25 cellular contexts compared by ENCODE assay signal in the genomic region with DNA sequence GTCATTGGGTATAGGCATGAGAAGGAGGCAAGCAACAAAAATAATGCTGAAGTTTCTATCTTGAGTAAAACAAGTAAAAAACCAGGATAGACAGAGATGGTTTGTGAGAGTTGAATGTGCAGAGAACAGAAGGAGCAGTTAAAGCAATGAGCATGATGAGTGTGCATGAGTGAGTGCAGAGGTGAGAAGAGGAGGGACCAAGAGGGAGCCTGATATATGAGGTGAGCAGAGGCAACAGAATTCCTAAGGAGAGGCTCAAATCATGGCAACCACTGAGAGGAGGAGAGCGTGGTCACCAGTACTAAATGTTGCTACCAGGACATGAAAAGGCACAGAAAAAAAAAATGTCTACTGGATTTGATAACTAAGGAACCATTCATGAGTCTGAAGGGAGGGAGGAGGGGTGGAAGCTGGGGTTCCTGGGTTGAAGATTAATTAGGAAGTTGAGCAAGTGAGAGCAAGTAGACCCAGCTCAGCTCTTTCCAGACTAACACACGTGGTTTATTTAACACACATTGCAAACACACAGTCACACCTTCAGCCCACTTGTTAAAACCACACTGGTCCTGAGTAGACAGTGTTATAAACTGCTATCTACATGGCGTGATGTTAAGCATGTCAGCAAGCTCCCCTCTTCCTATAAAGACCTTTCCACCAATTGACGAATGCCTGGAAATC.
DNase-seq lines count a peak whose midpoint lies in the region; ATAC-seq, FAIRE-seq and TF ChIP-seq lines count a peak whose summit lies in the region.
"Had no signal": no experiment of that assay in that cellular context is flagged by ENCODE, and none has a peak within 500 bp of the region (broad histone marks: within the 10 kb centered on the region; RNA-seq: fewer than 3 reads in every experiment).

No MANE protein-coding gene starts in this region.

- no peaks in the 10 kb centered on the region for H3K27me3 Mint-ChIP-seq in HFFc6 (ENCODE audit: insufficient read depth)
- H3K27me3 Mint-ChIP-seq: activated CD8-positive, alpha-beta memory T cell treated with anti-CD3 and anti-CD28 coated beads, Interleukin-2, amount 10 ng/mL, durations not matched to agents 7 days and 5 days; dendritic cell treated with granulocyte-macrophage colony-stimulating factor and Interleukin-4, amounts not matched to agents 40 ng/mL and 50 ng/mL, for 4 days had no signal

- no peak overlapping the region for H3K4me2 ChIP-seq in Karpas-422 (ENCODE audit: low read depth, low read length, poor library complexity, severe bottlenecking)

- no peak for FAIRE-seq in urothelium cell line (lab: Jason Lieb, UNC)
- FAIRE-seq: endothelial cell of umbilical vein had no signal

- H3K9me3 ChIP-seq in Karpas-422 (ENCODE audit: low read length) = no peaks in the 10 kb centered on the region
- H3K9me3 ChIP-seq: thyroid gland had no signal

- DNase-seq in HFFc6 (no peak), foreskin keratinocyte (peak in 1 of 2 donors; percentile 26), renal cortical epithelial cell (ENCODE audit: low read depth) (peak; percentile 83), Karpas-422 (no peak), caudate nucleus (lab: John Stamatoyannopoulos, UW) (no peak), urothelium cell line (ENCODE audit: low spot score) (no peak)
- DNase-seq: activated CD4-positive, alpha-beta T cell treated with anti-CD3 and anti-CD28 coated beads for 36 hours; activated CD8-positive, alpha-beta memory T cell treated with anti-CD3 and anti-CD28 coated beads, Interleukin-2, amount 10 ng/mL, durations not matched to agents 7 days and 5 days; activated naive CD8-positive, alpha-beta T cell treated with anti-CD3 and anti-CD28 coated beads for 36 hours; CD8-positive, alpha-beta T cell; DMS79 treated with DMSO at 0.1 percent for 48 hours; foreskin melanocyte; KG1; NCI-H1048; NCI-H1930; stimulated activated naive B cell treated with anti-CD40 and anti-IgM and Interleukin-4, amounts not matched to agents 10 μg/mL and 1 μg/mL and 100 μg/mL, for 72 hours; SW 1271 had no signal

- ATAC-seq in GM18909 (IDR thresholded peaks at IDR 0.05; ENCODE audit: poor library complexity, unreplicated experiment) (peak; percentile 59), foreskin keratinocyte (peak; percentile 42)
- ATAC-seq: activated CD4-positive, alpha-beta T cell treated with anti-CD3 and anti-CD28 coated beads for 36 hours; activated CD8-positive, alpha-beta memory T cell treated with anti-CD3 and anti-CD28 coated beads, Interleukin-2, amount 10 ng/mL, durations not matched to agents 7 days and 5 days; activated T-helper 17 cell treated with anti-CD3 and anti-CD28 coated beads, Interleukin-2, amount 50 U/mL, for 72 hours; CD8-positive, alpha-beta T cell; HCT116; stimulated activated naive B cell treated with anti-CD40 and anti-IgM and Interleukin-4, amounts not matched to agents 10 μg/mL and 1 μg/mL and 100 μg/mL, for 72 hours had no signal

- no peak overlapping the region for H3K4me3 ChIP-seq in Karpas-422 (ENCODE audit: low read length)
- H3K4me3 ChIP-seq: thyroid gland had no signal

- H3K27ac ChIP-seq in foreskin keratinocyte (no peak overlapping the region), Karpas-422 (ENCODE audit: low read length) (no peak overlapping the region), caudate nucleus (ENCODE audit: low read depth, low read length) (no peak overlapping the region)
- H3K27ac ChIP-seq: RWPE1, thyroid gland had no signal

- H3K79me2 ChIP-seq in Karpas-422 (ENCODE audit: low read length) = no peaks in the 10 kb centered on the region

- H2AFZ ChIP-seq in Karpas-422 (ENCODE audit: low read length) = no peak overlapping the region

- TF ChIP-seq CTCF in HFFc6 (IDR thresholded peaks at IDR 0.05) (no peak), foreskin keratinocyte (conservative IDR thresholded peaks at IDR 0.05) (no peak)

- peaks cover under 1% of the 10 kb centered on the region for H3K4me1 Mint-ChIP-seq in HFFc6 (ENCODE audit: low read depth)
- H3K4me1 Mint-ChIP-seq: activated CD4-positive, alpha-beta T cell treated with anti-CD3 and anti-CD28 coated beads for 36 hours; activated naive CD8-positive, alpha-beta T cell treated with anti-CD3 and anti-CD28 coated beads for 36 hours; activated T-helper 17 cell treated with anti-CD3 and anti-CD28 coated beads, Interleukin-2, amount 50 U/mL, for 72 hours; brain; stimulated activated naive B cell treated with anti-CD40 and anti-IgM and Interleukin-4, amounts not matched to agents 10 μg/mL and 1 μg/mL and 100 μg/mL, for 72 hours had no signal

- no peaks in the 10 kb centered on the region for H3K9me2 ChIP-seq in Karpas-422 (replicated peaks; ENCODE audit: insufficient read depth, low read length)

- no peaks in the 10 kb centered on the region for H3K9me3 Mint-ChIP-seq in HFFc6
- H3K9me3 Mint-ChIP-seq: activated naive CD8-positive, alpha-beta T cell treated with anti-CD3 and anti-CD28 coated beads for 36 hours; brain had no signal

- peak overlapping the region; percentile 12; the same call in 1 of the 2 replicates for H3K27ac Mint-ChIP-seq in HFFc6
- H3K27ac Mint-ChIP-seq: activated CD4-positive, alpha-beta T cell treated with anti-CD3 and anti-CD28 coated beads for 36 hours; activated CD8-positive, alpha-beta memory T cell treated with anti-CD3 and anti-CD28 coated beads, Interleukin-2, amount 10 ng/mL, durations not matched to agents 7 days and 5 days; activated naive CD8-positive, alpha-beta T cell treated with anti-CD3 and anti-CD28 coated beads for 36 hours; activated T-helper 17 cell treated with anti-CD3 and anti-CD28 coated beads, Interleukin-2, amount 50 U/mL, for 72 hours; brain; CD8-positive, alpha-beta T cell; dendritic cell treated with granulocyte-macrophage colony-stimulating factor and Interleukin-4, amounts not matched to agents 40 ng/mL and 50 ng/mL, for 4 days; stimulated activated naive B cell treated with anti-CD40 and anti-IgM and Interleukin-4, amounts not matched to agents 10 μg/mL and 1 μg/mL and 100 μg/mL, for 72 hours had no signal

- no peak overlapping the region for H3K9ac ChIP-seq in Karpas-422 (ENCODE audit: low read length)

- H3K4me3 Mint-ChIP-seq in HFFc6 = no peak overlapping the region
- H3K4me3 Mint-ChIP-seq: activated CD4-positive, alpha-beta T cell treated with anti-CD3 and anti-CD28 coated beads for 36 hours; activated CD8-positive, alpha-beta memory T cell treated with anti-CD3 and anti-CD28 coated beads, Interleukin-2, amount 10 ng/mL, durations not matched to agents 7 days and 5 days; activated naive CD8-positive, alpha-beta T cell treated with anti-CD3 and anti-CD28 coated beads for 36 hours; activated T-helper 17 cell treated with anti-CD3 and anti-CD28 coated beads, Interleukin-2, amount 50 U/mL, for 72 hours; brain; CD8-positive, alpha-beta T cell; dendritic cell treated with granulocyte-macrophage colony-stimulating factor and Interleukin-4, amounts not matched to agents 40 ng/mL and 50 ng/mL, for 4 days; stimulated activated naive B cell treated with anti-CD40 and anti-IgM and Interleukin-4, amounts not matched to agents 10 μg/mL and 1 μg/mL and 100 μg/mL, for 72 hours had no signal

- H3K36me3 ChIP-seq in Karpas-422 (ENCODE audit: insufficient read depth, low read length) = no peaks in the 10 kb centered on the region
- H3K36me3 ChIP-seq: thyroid gland had no signal

- no peaks in the 10 kb centered on the region for H3K36me3 Mint-ChIP-seq in HFFc6 (ENCODE audit: low read depth)
- H3K36me3 Mint-ChIP-seq: activated CD8-positive, alpha-beta memory T cell treated with anti-CD3 and anti-CD28 coated beads, Interleukin-2, amount 10 ng/mL, durations not matched to agents 7 days and 5 days; activated naive CD8-positive, alpha-beta T cell treated with anti-CD3 and anti-CD28 coated beads for 36 hours; brain; CD8-positive, alpha-beta T cell; stimulated activated naive B cell treated with anti-CD40 and anti-IgM and Interleukin-4, amounts not matched to agents 10 μg/mL and 1 μg/mL and 100 μg/mL, for 72 hours had no signal

- no peaks in the 10 kb centered on the region for H3K27me3 ChIP-seq in foreskin keratinocyte
- no peaks in the 10 kb centered on the region for H3K27me3 ChIP-seq in Karpas-422 (ENCODE audit: low read length)
- H3K27me3 ChIP-seq: thyroid gland had no signal

- no peaks in the 10 kb centered on the region for H4K20me1 ChIP-seq in Karpas-422 (ENCODE audit: insufficient read depth, low read depth, low read length)

- H3K4me1 ChIP-seq in foreskin keratinocyte (peaks cover 37% of the 10 kb centered on the region), Karpas-422 (ENCODE audit: low read length) (no peaks in the 10 kb centered on the region)
- H3K4me1 ChIP-seq: thyroid gland had no signal
